In the genomic region with DNA sequence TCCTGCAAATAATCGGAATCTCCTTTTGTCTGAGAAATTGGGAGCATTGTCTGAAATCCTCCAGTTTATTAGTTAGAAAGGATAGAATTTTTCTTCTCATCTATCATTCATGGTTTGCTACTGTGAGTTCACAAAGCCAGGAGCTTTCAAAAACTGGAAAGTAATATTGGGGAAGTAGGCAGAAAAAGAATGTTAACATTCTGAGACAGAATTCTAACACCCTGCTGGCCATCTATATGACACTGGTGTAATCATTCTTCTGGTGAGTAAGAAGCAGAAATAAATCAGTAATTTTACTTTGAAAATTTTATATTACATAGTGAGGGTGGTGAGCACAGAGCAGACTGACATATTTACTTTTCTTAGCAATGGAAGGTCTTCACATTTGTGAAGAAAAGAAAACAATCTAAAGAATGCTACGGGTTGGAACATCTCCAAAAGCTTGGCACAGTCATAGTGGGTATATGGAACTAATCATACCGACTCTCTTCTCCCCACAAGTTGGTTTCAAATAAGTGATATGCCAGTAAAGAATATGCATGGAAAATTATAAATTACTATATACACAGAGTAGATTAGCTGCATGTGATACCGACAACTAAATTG, we compare ENCODE assay signal across 21 cellular contexts.
DNase-seq lines count a peak whose midpoint lies in the region; ATAC-seq and TF ChIP-seq lines count a peak whose summit lies in the region.
"Had no signal": no experiment of that assay in that cellular context is flagged by ENCODE, and none has a peak within 500 bp of the region (broad histone marks: within the 10 kb centered on the region; RNA-seq: fewer than 3 reads in every experiment).

No MANE protein-coding gene starts in this region.

- WGBS in right cardiac atrium, result 79% methylated on average over 4 of the region's 4 CpGs

- ATAC-seq in right cardiac atrium (no peak), GM19467 (IDR thresholded peaks at IDR 0.05; ENCODE audit: unreplicated experiment) (no peak)
- ATAC-seq: activated CD8-positive, alpha-beta memory T cell treated with anti-CD3 and anti-CD28 coated beads, Interleukin-2, amount 10 ng/mL, durations not matched to agents 7 days and 5 days; activated T-helper 17 cell treated with anti-CD3 and anti-CD28 coated beads, Interleukin-2, amount 50 U/mL, for 72 hours; Right ventricle myocardium inferior; sciatic nerve; T-cell had no signal

- intact Hi-C loops in right cardiac atrium (cut with DNase I), result no loop called here
- intact Hi-C loops in vagina (cut with DNase I), result no loop called here

- DNase-seq in Daoy (ENCODE audit: low read depth) (peak; percentile 56), M059J (ENCODE audit: low read depth) (peak; percentile 75), astrocyte of the hippocampus (ENCODE audit: low read depth, low spot score) (peak; percentile 70), foreskin fibroblast (peak; percentile 34 to 69), epidermal melanocyte (ENCODE audit: insufficient read length, low spot score) (no peak), right cardiac atrium (no peak), vagina (ENCODE audit: extremely low spot score in 2 of 2) (no peak)
- DNase-seq: activated CD4-positive, alpha-beta T cell treated with anti-CD3 and anti-CD28 coated beads for 4 hours; activated CD8-positive, alpha-beta memory T cell treated with anti-CD3 and anti-CD28 coated beads, Interleukin-2, amount 10 ng/mL, durations not matched to agents 7 days and 5 days; activated naive CD8-positive, alpha-beta T cell treated with anti-CD3 and anti-CD28 coated beads for 36 hours; dorsolateral prefrontal cortex; naive B cell; NCI-H1105; NCI-H524 treated with DMSO at 0.1 percent for 48 hours; occipital lobe; T-cell had no signal

- H3K4me3 ChIP-seq in foreskin fibroblast (ENCODE audit: low read depth in 1 of 2, low read length in 2 of 2) (no peak overlapping the region), right cardiac atrium (ENCODE audit: low read length) (no peak overlapping the region), vagina (no peak overlapping the region)
- H3K4me3 ChIP-seq: dorsolateral prefrontal cortex, suprapubic skin had no signal

- H3K36me3 ChIP-seq in vagina, result no peaks in the 10 kb centered on the region
- H3K36me3 ChIP-seq: suprapubic skin had no signal

- TF ChIP-seq CTCF in foreskin fibroblast (IDR thresholded peaks at IDR 0.05; ENCODE audit: low read depth, low read length) (no peak), vagina (IDR thresholded peaks at IDR 0.05) (no peak)

- H3K4me1 ChIP-seq in right cardiac atrium (ENCODE audit: control insufficient read depth, insufficient read depth, low read length) (no peaks in the 10 kb centered on the region), vagina (no peaks in the 10 kb centered on the region)
- H3K4me1 ChIP-seq: suprapubic skin had no signal

- H3K27me3 ChIP-seq in right cardiac atrium (ENCODE audit: control insufficient read depth, insufficient read depth), result no peaks in the 10 kb centered on the region
- H3K27me3 ChIP-seq in vagina, result no peaks in the 10 kb centered on the region
- H3K27me3 ChIP-seq: suprapubic skin had no signal

- H3K9me3 ChIP-seq in right cardiac atrium (ENCODE audit: control insufficient read depth, low read length) (no peaks in the 10 kb centered on the region), vagina (no peaks in the 10 kb centered on the region)
- H3K9me3 ChIP-seq: suprapubic skin had no signal

- H3K27ac ChIP-seq in right cardiac atrium (ENCODE audit: low read length) (no peak overlapping the region), vagina (no peak overlapping the region)
- H3K27ac ChIP-seq: dorsolateral prefrontal cortex, suprapubic skin had no signal

- TF ChIP-seq POLR2A in vagina (IDR thresholded peaks at IDR 0.05), result no peak

Comparison
In these comparisons a context has a peak if more than half of its experiments do, and no peak if none do; other contexts are left out.
1. DNase-seq: peak in Daoy (single experiment), M059J (single experiment), astrocyte of the hippocampus (single experiment) and foreskin fibroblast (2 of 2); none in epidermal melanocyte (single experiment), right cardiac atrium (0 of 3) and vagina (0 of 2).